ENCODE assay signal across 12 cellular contexts in genomic region chr22:30574095-30574981, GRCh38. TPM values are rescaled to one million over a fixed set of nuclear protein-coding genes. Genes with fewer than 3 reads are reported as not detected.
A peak's percentile ranks its signal among the peaks of the same experiment; 100 is the strongest.
DNase-seq lines count a peak whose midpoint lies in the region; ATAC-seq and TF ChIP-seq lines count a peak whose summit lies in the region.
"Had no signal": no experiment of that assay in that cellular context is flagged by ENCODE, and none has a peak within 500 bp of the region (broad histone marks: within the 10 kb centered on the region; RNA-seq: fewer than 3 reads in every experiment).

Gene GAL3ST1, minus strand, starts transcription at chr22:30574665. Its CDS starts 17,273 bp downstream, at chr22:30557392.

- POLR2A ChIA-PET in naive thymus-derived CD4-positive, alpha-beta T cell (lab: Charles Lee) = interaction anchor here (0.7 kb wide), 1 partner anchor 24 kb away, joined by 3 read pairs; no protein-coding TSS in a partner anchor

- peak within 1 kb of the TSS; percentile 40 for H3K4me2 ChIP-seq in fibroblast of lung (ENCODE audit: extremely low read depth, insufficient read depth, low read length)

- peaks cover 9% of the 10 kb centered on the region for H3K4me1 Mint-ChIP-seq in nephron
- peaks cover 0 to 13% (median 3%) of the 10 kb centered on the region in 7 donors for H3K4me1 Mint-ChIP-seq in naive thymus-derived CD4-positive, alpha-beta T cell
- no peaks in the 10 kb centered on the region for H3K4me1 Mint-ChIP-seq in activated T-helper 2 cell treated with anti-CD3 and anti-CD28 coated beads, Interferon-gamma antibody, Interleukin-2, Interleukin-4, amounts not matched to agents 10 μg/mL and 5 μg/mL and 100 μg/mL, durations not matched to agents 14 hours and 24 hours and 36 hours (ENCODE audit: low read depth)

- no peak within 1 kb of the TSS for H2AFZ ChIP-seq in fibroblast of lung (ENCODE audit: low read length)

- no peaks in the 10 kb centered on the region for H4K20me1 ChIP-seq in fibroblast of lung (ENCODE audit: control insufficient read depth, extremely low read depth, insufficient read depth, low read length)

- H3K9me3 ChIP-seq in left ventricle myocardium inferior (replicated peaks) = no peaks in the 10 kb centered on the region
- H3K9me3 ChIP-seq in fibroblast of lung (ENCODE audit: control insufficient read depth, insufficient read depth, low read depth, low read length) = no peaks in the 10 kb centered on the region
- H3K9me3 ChIP-seq in naive thymus-derived CD4-positive, alpha-beta T cell (ENCODE audit: control insufficient read depth in 2 of 3, low read length in 3 of 3) = no peaks in the 10 kb centered on the region
- H3K9me3 ChIP-seq: thyroid gland had no signal

- peaks cover 22% of the 10 kb centered on the region for H3K36me3 Mint-ChIP-seq in nephron (ENCODE audit: low read depth)
- H3K36me3 Mint-ChIP-seq in naive thymus-derived CD4-positive, alpha-beta T cell = peaks cover 5 to 34% (median 14%) of the 10 kb centered on the region in 5 donors
- peaks cover 43% of the 10 kb centered on the region for H3K36me3 Mint-ChIP-seq in activated T-helper 2 cell treated with anti-CD3 and anti-CD28 coated beads, Interferon-gamma antibody, Interleukin-2, Interleukin-4, amounts not matched to agents 10 μg/mL and 5 μg/mL and 100 μg/mL, durations not matched to agents 14 hours and 24 hours and 36 hours (ENCODE audit: low read depth)

- H3K79me2 ChIP-seq in fibroblast of lung (ENCODE audit: control insufficient read depth, insufficient read depth, low read length) = no peaks in the 10 kb centered on the region

- ATAC-seq in Right ventricle myocardium inferior (no peak), HG03442 (IDR thresholded peaks at IDR 0.05; ENCODE audit: unreplicated experiment) (no peak)
- ATAC-seq in naive thymus-derived CD4-positive, alpha-beta T cell = no peak

- CTCF ChIA-PET in naive thymus-derived CD4-positive, alpha-beta T cell (lab: Charles Lee) = interaction anchor here (0.6 kb wide), 1 partner anchor 349 kb away, joined by 3 read pairs; no protein-coding TSS in a partner anchor

- peak within 1 kb of the TSS; percentile 32 for H3K4me3 ChIP-seq in left ventricle myocardium inferior
- no peak within 1 kb of the TSS for H3K4me3 ChIP-seq in fibroblast of lung (replicated peaks in 1 of 4; ENCODE audit: control extremely low read depth in 1 of 4, insufficient read depth in 1 of 4, low read depth in 3 of 4, low read length in 4 of 4)
- no peak within 1 kb of the TSS for H3K4me3 ChIP-seq in naive thymus-derived CD4-positive, alpha-beta T cell (ENCODE audit: low read length)
- H3K4me3 ChIP-seq: thyroid gland had no signal

- H3K9me3 Mint-ChIP-seq in nephron = no peaks in the 10 kb centered on the region
- H3K9me3 Mint-ChIP-seq in naive thymus-derived CD4-positive, alpha-beta T cell = peaks cover 0 to 1% (median 0%) of the 10 kb centered on the region in 11 donors
- H3K9me3 Mint-ChIP-seq in activated T-helper 2 cell treated with anti-CD3 and anti-CD28 coated beads, Interferon-gamma antibody, Interleukin-2, Interleukin-4, amounts not matched to agents 10 μg/mL and 5 μg/mL and 100 μg/mL, durations not matched to agents 14 hours and 24 hours and 36 hours = no peaks in the 10 kb centered on the region
- H3K9me3 Mint-ChIP-seq: T-helper 1 cell treated with Interleukin-12 subunit alpha and Interleukin-12 subunit beta and Interleukin-4 antibody, amounts not matched to agents 30 μg/mL and 1 μg/mL, for 36 hours had no signal

- H3K27me3 ChIP-seq in left ventricle myocardium inferior (ENCODE audit: low read depth) = peaks cover 52% of the 10 kb centered on the region
- peaks cover 4% of the 10 kb centered on the region for H3K27me3 ChIP-seq in fibroblast of lung (ENCODE audit: control insufficient read depth, insufficient read depth, low read length)
- H3K27me3 ChIP-seq in naive thymus-derived CD4-positive, alpha-beta T cell (ENCODE audit: control insufficient read depth in 2 of 2, insufficient read depth in 2 of 2, low read length in 2 of 2) = no peaks in the 10 kb centered on the region
- H3K27me3 ChIP-seq: brain microvascular endothelial cell, thyroid gland had no signal

- peak within 1 kb of the TSS in 2 of 3 experiments; percentile 17 to 82 for H3K27ac Mint-ChIP-seq in nephron
- peak within 1 kb of the TSS in 2 of 9 donors; percentile 12 to 28 for H3K27ac Mint-ChIP-seq in naive thymus-derived CD4-positive, alpha-beta T cell
- H3K27ac Mint-ChIP-seq in activated T-helper 2 cell treated with anti-CD3 and anti-CD28 coated beads, Interferon-gamma antibody, Interleukin-2, Interleukin-4, amounts not matched to agents 10 μg/mL and 5 μg/mL and 100 μg/mL, durations not matched to agents 14 hours and 24 hours and 36 hours = no peak within 1 kb of the TSS
- H3K27ac Mint-ChIP-seq: T-helper 1 cell treated with Interleukin-12 subunit alpha and Interleukin-12 subunit beta and Interleukin-4 antibody, amounts not matched to agents 30 μg/mL and 1 μg/mL, for 36 hours had no signal

- TF ChIP-seq CTCF in left ventricle myocardium inferior (IDR thresholded peaks at IDR 0.05; ENCODE audit: borderline replicate concordance) (no peak), fibroblast of lung (conservative IDR thresholded peaks at IDR 0.05 in 1 of 2, IDR thresholded peaks at IDR 0.05 in 1 of 2; ENCODE audit: low read depth in 1 of 2, low read length in 2 of 2) (no peak), nephron (IDR thresholded peaks at IDR 0.05; ENCODE audit: unreplicated experiment in 3 of 3) (no peak)

- H3K4me1 ChIP-seq in left ventricle myocardium inferior = peaks cover 18% of the 10 kb centered on the region
- no peaks in the 10 kb centered on the region for H3K4me1 ChIP-seq in fibroblast of lung (ENCODE audit: control insufficient read depth, extremely low read depth, insufficient read depth, low read length)
- H3K4me1 ChIP-seq in naive thymus-derived CD4-positive, alpha-beta T cell (ENCODE audit: control insufficient read depth in 2 of 2, insufficient read depth in 2 of 2, low read length in 2 of 2) = no peaks in the 10 kb centered on the region

- intact Hi-C loops in left ventricle myocardium inferior (cut with micrococcal nuclease) = no loop called here
- intact Hi-C loops in Right ventricle myocardium inferior (cut with DNase I) = no loop called here
- intact Hi-C loops in naive thymus-derived CD4-positive, alpha-beta T cell (cut with micrococcal nuclease) = no loop called here
- intact Hi-C loops in activated T-helper 2 cell treated with anti-CD3 and anti-CD28 coated beads, Interferon-gamma antibody, Interleukin-2, Interleukin-4, amounts not matched to agents 10 μg/mL and 5 μg/mL and 100 μg/mL, durations not matched to agents 14 hours and 24 hours and 36 hours (cut with micrococcal nuclease) = no loop called here

- H3K36me3 ChIP-seq in left ventricle myocardium inferior = peaks cover 39% of the 10 kb centered on the region
- peaks cover 15% of the 10 kb centered on the region for H3K36me3 ChIP-seq in fibroblast of lung (ENCODE audit: control insufficient read depth, insufficient read depth, low read length)
- peaks cover 0 to 40% (median 12%) of the 10 kb centered on the region in 3 experiments for H3K36me3 ChIP-seq in naive thymus-derived CD4-positive, alpha-beta T cell (ENCODE audit: control insufficient read depth in 2 of 3, insufficient read depth in 3 of 3, low read length in 3 of 3)

- no peak for DNase-seq in left ventricle myocardium inferior
- no peak for DNase-seq in Right ventricle myocardium inferior (ENCODE audit: missing footprints)
- DNase-seq in fibroblast of lung (ENCODE audit: low read depth in 2 of 2) = no peak
- no peak for DNase-seq in HCEC 1CT
- no peak for DNase-seq in naive thymus-derived CD4-positive, alpha-beta T cell
- DNase-seq in activated T-helper 2 cell treated with anti-CD3 and anti-CD28 coated beads, Interferon-gamma antibody, Interleukin-2, Interleukin-4, amounts not matched to agents 10 μg/mL and 5 μg/mL and 100 μg/mL, durations not matched to agents 14 hours and 24 hours and 36 hours (ENCODE audit: low spot score) = no peak
- DNase-seq: thyroid gland had no signal

- H3K4me3 Mint-ChIP-seq in nephron = peak within 1 kb of the TSS; percentile 80 to 83 (median 80)
- peak within 1 kb of the TSS in 1 of 10 donors; percentile 23 for H3K4me3 Mint-ChIP-seq in naive thymus-derived CD4-positive, alpha-beta T cell
- no peak within 1 kb of the TSS for H3K4me3 Mint-ChIP-seq in activated T-helper 2 cell treated with anti-CD3 and anti-CD28 coated beads, Interferon-gamma antibody, Interleukin-2, Interleukin-4, amounts not matched to agents 10 μg/mL and 5 μg/mL and 100 μg/mL, durations not matched to agents 14 hours and 24 hours and 36 hours (ENCODE audit: low read depth)
- H3K4me3 Mint-ChIP-seq: T-helper 1 cell treated with Interleukin-12 subunit alpha and Interleukin-12 subunit beta and Interleukin-4 antibody, amounts not matched to agents 30 μg/mL and 1 μg/mL, for 36 hours had no signal

- no peak within 1 kb of the TSS for H3K9ac ChIP-seq in fibroblast of lung (ENCODE audit: insufficient read depth, low read length)

- H3K27me3 Mint-ChIP-seq in nephron (ENCODE audit: low read depth) = peaks cover 27% of the 10 kb centered on the region
- peaks cover 0 to 16% (median under 1%) of the 10 kb centered on the region in 5 donors for H3K27me3 Mint-ChIP-seq in naive thymus-derived CD4-positive, alpha-beta T cell
- H3K27me3 Mint-ChIP-seq in activated T-helper 2 cell treated with anti-CD3 and anti-CD28 coated beads, Interferon-gamma antibody, Interleukin-2, Interleukin-4, amounts not matched to agents 10 μg/mL and 5 μg/mL and 100 μg/mL, durations not matched to agents 14 hours and 24 hours and 36 hours (ENCODE audit: low read depth) = peaks cover 6% of the 10 kb centered on the region

- peak within 1 kb of the TSS; percentile 33 for H3K27ac ChIP-seq in left ventricle myocardium inferior (replicated peaks)
- H3K27ac ChIP-seq in fibroblast of lung (ENCODE audit: insufficient read depth, low read length) = peak within 1 kb of the TSS; percentile 59
- H3K27ac ChIP-seq in naive thymus-derived CD4-positive, alpha-beta T cell (ENCODE audit: low read depth, low read length) = no peak within 1 kb of the TSS
- H3K27ac ChIP-seq: brain microvascular endothelial cell, thyroid gland had no signal

RNA-seq across cellular contexts. Expression of gene GAL3ST1, which starts in this region (rescaled TPM):
- total RNA-seq in left ventricle myocardium inferior (0.16 TPM), Right ventricle myocardium inferior (0.19 TPM), fibroblast of lung (0.17 TPM in 1 of 2 replicates, not detected in the other)
- polyA plus RNA-seq in fibroblast of lung = 0.03 and 0.06 TPM in 2 replicates
- not detected in 2 replicates for polyA plus RNA-seq in fibroblast of lung (2012)
- polyA minus RNA-seq in fibroblast of lung (ENCODE audit: low replicate concordance) = not detected in 2 replicates
- 1 to 10 TPM in 2 of 5 experiments, under 1 TPM in 1, not detected in 2; 0.56 to 4.8 (median 4.0) TPM for total RNA-seq in naive thymus-derived CD4-positive, alpha-beta T cell
- polyA plus RNA-seq in naive thymus-derived CD4-positive, alpha-beta T cell = 1 to 10 TPM in 1 of 2 donors, under 1 TPM in 1; 0.21 to 2.4 TPM
- total RNA-seq in activated T-helper 2 cell treated with anti-CD3 and anti-CD28 coated beads, Interferon-gamma antibody, Interleukin-2, Interleukin-4, amounts not matched to agents 10 μg/mL and 5 μg/mL and 100 μg/mL, durations not matched to agents 14 hours and 24 hours and 36 hours = not detected in 2 replicates
- polyA plus RNA-seq: BJ had no signal
